17 cellular contexts compared by ENCODE assay signal in the genomic region with DNA sequence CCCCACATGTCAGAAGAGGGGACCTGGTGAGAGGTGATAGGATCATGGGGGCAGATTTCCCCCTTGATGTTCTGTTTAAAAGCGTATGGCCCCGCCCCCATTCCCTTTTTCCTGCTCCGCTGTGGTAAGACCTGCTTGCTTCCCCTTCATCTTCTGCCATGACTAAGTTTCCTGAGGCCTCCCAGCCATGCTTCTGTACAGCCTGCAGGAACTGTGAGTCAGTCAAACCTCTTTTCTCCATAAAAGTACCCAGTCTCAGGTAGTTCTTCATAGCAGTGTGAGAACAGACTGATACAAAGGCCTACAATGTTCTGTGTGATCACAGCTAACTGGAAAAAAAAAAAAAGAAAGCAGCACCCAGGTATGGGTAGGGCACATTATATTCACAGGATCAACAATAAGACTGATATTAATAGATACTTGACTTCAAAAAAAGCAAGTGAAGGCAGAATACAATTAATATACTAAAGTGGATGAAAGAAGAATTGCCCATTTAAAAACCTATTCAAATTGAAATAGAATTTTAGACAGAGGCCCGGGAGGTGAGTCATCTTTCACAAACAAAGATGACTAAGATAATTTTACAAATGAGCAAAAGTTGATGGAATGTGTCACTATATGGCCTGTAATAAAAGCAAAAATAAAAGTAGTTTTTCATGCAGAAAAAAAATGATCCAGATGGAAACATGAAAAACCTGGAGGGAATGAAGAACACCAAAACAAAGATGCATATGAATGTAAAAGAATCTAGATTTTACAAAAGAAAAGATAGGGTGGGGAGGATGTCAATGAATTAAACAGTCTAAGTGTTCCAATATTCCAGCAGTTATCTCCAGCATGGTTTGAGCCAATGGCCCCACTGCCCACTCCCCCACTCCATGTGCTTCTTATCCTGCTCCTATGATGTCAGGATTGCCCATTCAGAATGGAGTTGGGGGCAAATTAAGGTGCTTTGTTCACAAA. TPM values are rescaled to one million over a fixed set of nuclear protein-coding genes. Genes with fewer than 3 reads are reported as not detected.
DNase-seq lines count a peak whose midpoint lies in the region; ATAC-seq and TF ChIP-seq lines count a peak whose summit lies in the region.
"Had no signal": no experiment of that assay in that cellular context is flagged by ENCODE, and none has a peak within 500 bp of the region (broad histone marks: within the 10 kb centered on the region; RNA-seq: fewer than 3 reads in every experiment).

No MANE protein-coding gene starts in this region.

- DNase-seq in A172 (ENCODE audit: low spot score), result peak; percentile 38
- peak; percentile 45 for DNase-seq in EL
- peak; percentile 14 for DNase-seq in SW480 (ENCODE audit: low spot score)
- DNase-seq in fibroblast of villous mesenchyme (ENCODE audit: low read depth), result peak; percentile 13
- DNase-seq in midbrain (lab: John Stamatoyannopoulos, UW), result no peak
- no peak for DNase-seq in transverse colon
- DNase-seq: activated effector memory CD4-positive, alpha-beta T cell treated with anti-CD3 and anti-CD28 coated beads, Interleukin-2, amount 50 U/mL, for 16 hours; CD4-positive, CD25-positive, alpha-beta regulatory T cell; heart right ventricle; occipital lobe; SHP77 had no signal

- in situ Hi-C loops in transverse colon (cut with MboI; ENCODE audit: low pct_ligation_motif_present in 1 of 4, low pct_unique_long_range_greater_than_20kb in 1 of 4, low sequenced_read_pairs in 3 of 4), result loop anchor here in 1 of 4 donors (10.0 kb wide), 1 partner anchor 296 kb away; no protein-coding TSS in a partner anchor

- ATAC-seq in HG03097 (IDR thresholded peaks at IDR 0.05; ENCODE audit: low FRiP score, unreplicated experiment) (no peak), GM21367 (IDR thresholded peaks at IDR 0.05; ENCODE audit: unreplicated experiment) (no peak)
- ATAC-seq: heart right ventricle; stimulated activated memory B cell treated with anti-CD40 and anti-IgM and Interleukin-4, amounts not matched to agents 10 μg/mL and 1 μg/mL and 100 μg/mL, for 72 hours; WTC11 had no signal

- no peak overlapping the region for H3K4me3 ChIP-seq in fibroblast of villous mesenchyme (ENCODE audit: low read depth, low read length)
- H3K4me3 ChIP-seq in transverse colon, result no peak overlapping the region
- H3K4me3 ChIP-seq: heart right ventricle, lung had no signal

- no peak overlapping the region for H3K27ac ChIP-seq in transverse colon
- H3K27ac ChIP-seq: heart right ventricle had no signal

- intact Hi-C loops in transverse colon (cut with DNase I; ENCODE audit: low total_unique reads), result no loop called here

- no peak for TF ChIP-seq EP300 in transverse colon (IDR thresholded peaks at IDR 0.05; ENCODE audit: low read depth)

- no peak for TF ChIP-seq POLR2A in transverse colon (IDR thresholded peaks at IDR 0.05)

- H3K36me3 ChIP-seq in transverse colon, result no peaks in the 10 kb centered on the region
- H3K36me3 ChIP-seq: heart right ventricle had no signal

- WGBS in transverse colon (ENCODE audit: low coverage in 1 of 2), 2 donors, result 58 to 70% methylated on average over 4 of the region's 4 CpGs

- H3K27me3 ChIP-seq in transverse colon, result no peaks in the 10 kb centered on the region

- no peaks in the 10 kb centered on the region for H3K4me1 ChIP-seq in transverse colon
- H3K4me1 ChIP-seq: heart right ventricle had no signal

- TF ChIP-seq CTCF in fibroblast of villous mesenchyme (IDR thresholded peaks at IDR 0.05; ENCODE audit: insufficient read depth, low read depth, low read length) (no peak), transverse colon (IDR thresholded peaks at IDR 0.05) (no peak)

- no peaks in the 10 kb centered on the region for H3K9me3 ChIP-seq in transverse colon
- H3K9me3 ChIP-seq: heart right ventricle had no signal

RNA-seq across cellular contexts. Expression of a gene that starts 1.6 kb away (rescaled TPM):
- not detected in 2 replicates for total RNA-seq in A172 (2014; rRNA removed; shearing (Covaris generic))
- total RNA-seq in fibroblast of villous mesenchyme (not detected in 2 replicates), transverse colon (not detected)
- total RNA-seq: CD4-positive, CD25-positive, alpha-beta regulatory T cell; heart right ventricle; NCI-H460; occipital lobe had no signal

RNA-seq across cellular contexts. Expression of a gene that starts 31.8 kb away (rescaled TPM):
- total RNA-seq in A172 (2014; rRNA removed; shearing (Covaris generic)), result not detected in 2 replicates
- total RNA-seq in fibroblast of villous mesenchyme (not detected in 2 replicates), transverse colon (not detected)
- total RNA-seq: CD4-positive, CD25-positive, alpha-beta regulatory T cell; NCI-H460; occipital lobe; WTC11 had no signal

Comparison
In these comparisons a context has a peak if more than half of its experiments do, and no peak if none do; other contexts are left out.
1. DNase-seq: peak in A172 (single experiment), EL (single experiment), SW480 (single experiment) and fibroblast of villous mesenchyme (single experiment); none in midbrain (single experiment) and transverse colon (single experiment).